8 cellular contexts compared by ENCODE assay signal in the genomic region with DNA sequence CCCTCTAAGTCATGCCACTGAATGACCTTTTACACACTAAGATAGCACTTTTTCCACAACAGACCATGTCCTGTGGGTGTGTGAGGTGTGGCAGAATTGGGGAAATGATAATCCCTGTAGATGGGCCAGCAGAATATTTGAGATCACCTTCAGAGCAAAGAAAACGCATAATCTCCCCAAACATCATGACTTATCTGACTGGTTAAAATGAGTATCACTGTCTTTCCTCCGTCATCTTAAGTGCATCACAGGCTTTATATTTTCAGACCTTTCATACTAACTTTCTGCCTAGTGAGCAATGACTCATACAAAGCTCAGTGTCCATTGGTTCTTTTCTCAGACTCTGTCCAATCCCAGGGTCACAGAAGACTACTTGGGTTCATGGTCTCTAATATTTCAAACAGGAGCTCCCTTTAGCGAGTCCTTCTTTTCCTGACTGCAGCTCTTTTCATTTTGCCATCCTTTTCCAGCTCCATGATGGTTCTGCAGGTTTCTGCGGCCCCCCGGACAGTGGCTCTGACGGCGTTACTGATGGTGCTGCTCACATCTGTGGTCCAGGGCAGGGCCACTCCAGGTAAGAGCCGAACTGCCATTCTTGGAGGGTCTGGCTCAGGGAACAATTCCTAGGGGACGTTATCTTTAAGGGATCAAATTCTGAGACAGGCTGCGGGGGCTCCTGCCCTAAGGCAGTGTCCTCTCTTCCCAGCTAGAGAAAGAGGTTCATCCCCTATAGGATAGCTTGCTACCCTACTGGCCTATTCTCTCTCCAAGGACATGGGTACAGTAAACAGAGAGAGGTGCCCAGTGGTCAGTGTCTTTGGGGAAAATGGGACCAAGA. TPM values are rescaled to one million over a fixed set of nuclear protein-coding genes. Genes with fewer than 3 reads are reported as not detected.
DNase-seq lines count a peak whose midpoint lies in the region; ATAC-seq and TF ChIP-seq lines count a peak whose summit lies in the region.

A gene (plus strand): TSS at position 423 of the 838 bp plus-strand sequence. CDS start 52 bp downstream, at position 475.

- H3K27ac ChIP-seq in RWPE1 (no peak within 1 kb of the TSS), liver (ENCODE audit: low read depth in 1 of 2, low read length in 2 of 2) (peak within 1 kb of the TSS; percentile 49 to 60), thoracic aorta (peak within 1 kb of the TSS in 1 of 2 donors; percentile 30)

- DNase-seq in DMS114 treated with DMSO at 0.1 percent for 48 hours (lab: John Stamatoyannopoulos, UW; ENCODE audit: unreplicated experiment) (peak; percentile 57), RWPE1 (ENCODE audit: low spot score) (peak; percentile 78), choroid plexus epithelial cell (ENCODE audit: low read depth) (peak; percentile 81), thoracic aorta (ENCODE audit: low spot score) (no peak), osteocyte (ENCODE audit: extremely low spot score, unreplicated experiment) (no peak)

- no peaks in the 10 kb centered on the region for H3K27me3 ChIP-seq in liver (ENCODE audit: control insufficient read depth in 4 of 4, insufficient read depth in 4 of 4, low read length in 3 of 4)
- no peaks in the 10 kb centered on the region for H3K27me3 ChIP-seq in thoracic aorta (replicated peaks; ENCODE audit: insufficient read depth)

- H3K9me3 ChIP-seq in liver (ENCODE audit: control insufficient read depth in 4 of 4, low read length in 3 of 4) (no peaks in the 10 kb centered on the region), thoracic aorta (no peaks in the 10 kb centered on the region)

- no peak within 1 kb of the TSS for H3K27ac Mint-ChIP-seq in osteocyte (ENCODE audit: unreplicated experiment)

- peak within 1 kb of the TSS in 1 of 2 donors; percentile 73 for H3K9ac ChIP-seq in liver (ENCODE audit: low read depth in 1 of 2, low read length in 2 of 2)

- 50% methylated on average over 10 of the region's 10 CpGs for WGBS in liver

- no peak for TF ChIP-seq RAD21 in liver (IDR thresholded peaks at IDR 0.05)

- H3K4me1 ChIP-seq in liver (ENCODE audit: control insufficient read depth in 4 of 4, insufficient read depth in 4 of 4, low read length in 3 of 4), result peaks cover 0 to 5% (median 5%) of the 10 kb centered on the region in 4 donors
- H3K4me1 ChIP-seq in thoracic aorta (ENCODE audit: control insufficient read depth in 1 of 2, low read depth in 2 of 2), result peaks cover 0 to under 1% of the 10 kb centered on the region in 2 donors

- H3K4me3 Mint-ChIP-seq in osteocyte (ENCODE audit: unreplicated experiment), result no peak within 1 kb of the TSS

- H3K4me3 ChIP-seq in choroid plexus epithelial cell (ENCODE audit: low read depth, low read length), result no peak within 1 kb of the TSS
- H3K4me3 ChIP-seq in liver (ENCODE audit: low read depth in 1 of 3, low read length in 3 of 3), result peak within 1 kb of the TSS; percentile 23 to 37 (median 30)
- peak within 1 kb of the TSS; percentile 50 for H3K4me3 ChIP-seq in thoracic aorta

- H3K4me1 Mint-ChIP-seq in osteocyte (ENCODE audit: unreplicated experiment), result peaks cover 9% of the 10 kb centered on the region

- no peaks in the 10 kb centered on the region for H3K36me3 ChIP-seq in liver (ENCODE audit: control insufficient read depth in 4 of 4, insufficient read depth in 3 of 4, low read depth in 1 of 4, low read length in 3 of 4)
- no peaks in the 10 kb centered on the region for H3K36me3 ChIP-seq in thoracic aorta

- peak; percentile 79 for ATAC-seq in GM19035 (IDR thresholded peaks at IDR 0.05; ENCODE audit: unreplicated experiment)
- peak; percentile 58 for ATAC-seq in HG03097 (IDR thresholded peaks at IDR 0.05; ENCODE audit: low FRiP score, unreplicated experiment)
- no peak for ATAC-seq in thoracic aorta (ENCODE audit: insufficient number of reproducible peaks, low FRiP score, low read depth)

- H3K27me3 Mint-ChIP-seq in osteocyte (ENCODE audit: unreplicated experiment), result peaks cover 52% of the 10 kb centered on the region

- CTCF ChIA-PET in RWPE1 (lab: Yijun Ruan, JAX), result interaction anchor here (0.5 kb wide), 1 partner anchor 388 kb away, joined by 3 read pairs; no protein-coding TSS in a partner anchor

- no peaks in the 10 kb centered on the region for H3K36me3 Mint-ChIP-seq in osteocyte (ENCODE audit: unreplicated experiment)

- no peak for TF ChIP-seq CTCF in RWPE1 (conservative IDR thresholded peaks at IDR 0.05; ENCODE audit: low read depth)
- no peak for TF ChIP-seq CTCF in choroid plexus epithelial cell (conservative IDR thresholded peaks at IDR 0.05; ENCODE audit: low read depth, low read length)
- no peak for TF ChIP-seq CTCF in liver (IDR thresholded peaks at IDR 0.05; ENCODE audit: low read depth, low read length, missing input control)
- no peak for TF ChIP-seq CTCF in thoracic aorta (IDR thresholded peaks at IDR 0.05)
- no peak for TF ChIP-seq CTCF in osteocyte (IDR thresholded peaks at IDR 0.05)

- H3K9me3 Mint-ChIP-seq in osteocyte (ENCODE audit: unreplicated experiment), result no peaks in the 10 kb centered on the region

- POLR2A ChIA-PET in RWPE1 (lab: Yijun Ruan, JAX; ENCODE audit: low non-redundant PET), result no interaction called here

TF ChIP-seq in liver, 16 proteins besides CTCF, POLR2A, EP300 and RAD21:
- no peak for TF ChIP-seq SP1 (IDR thresholded peaks at IDR 0.05)
- TF ChIP-seq, protein P1, sequence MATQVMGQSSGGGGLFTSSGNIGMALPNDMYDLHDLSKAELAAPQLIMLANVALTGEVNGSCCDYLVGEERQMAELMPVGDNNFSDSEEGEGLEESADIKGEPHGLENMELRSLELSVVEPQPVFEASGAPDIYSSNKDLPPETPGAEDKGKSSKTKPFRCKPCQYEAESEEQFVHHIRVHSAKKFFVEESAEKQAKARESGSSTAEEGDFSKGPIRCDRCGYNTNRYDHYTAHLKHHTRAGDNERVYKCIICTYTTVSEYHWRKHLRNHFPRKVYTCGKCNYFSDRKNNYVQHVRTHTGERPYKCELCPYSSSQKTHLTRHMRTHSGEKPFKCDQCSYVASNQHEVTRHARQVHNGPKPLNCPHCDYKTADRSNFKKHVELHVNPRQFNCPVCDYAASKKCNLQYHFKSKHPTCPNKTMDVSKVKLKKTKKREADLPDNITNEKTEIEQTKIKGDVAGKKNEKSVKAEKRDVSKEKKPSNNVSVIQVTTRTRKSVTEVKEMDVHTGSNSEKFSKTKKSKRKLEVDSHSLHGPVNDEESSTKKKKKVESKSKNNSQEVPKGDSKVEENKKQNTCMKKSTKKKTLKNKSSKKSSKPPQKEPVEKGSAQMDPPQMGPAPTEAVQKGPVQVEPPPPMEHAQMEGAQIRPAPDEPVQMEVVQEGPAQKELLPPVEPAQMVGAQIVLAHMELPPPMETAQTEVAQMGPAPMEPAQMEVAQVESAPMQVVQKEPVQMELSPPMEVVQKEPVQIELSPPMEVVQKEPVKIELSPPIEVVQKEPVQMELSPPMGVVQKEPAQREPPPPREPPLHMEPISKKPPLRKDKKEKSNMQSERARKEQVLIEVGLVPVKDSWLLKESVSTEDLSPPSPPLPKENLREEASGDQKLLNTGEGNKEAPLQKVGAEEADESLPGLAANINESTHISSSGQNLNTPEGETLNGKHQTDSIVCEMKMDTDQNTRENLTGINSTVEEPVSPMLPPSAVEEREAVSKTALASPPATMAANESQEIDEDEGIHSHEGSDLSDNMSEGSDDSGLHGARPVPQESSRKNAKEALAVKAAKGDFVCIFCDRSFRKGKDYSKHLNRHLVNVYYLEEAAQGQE (IDR thresholded peaks at IDR 0.05), result no peak
- TF ChIP-seq HNF4G (IDR thresholded peaks at IDR 0.05), result no peak
- TF ChIP-seq YY1 (IDR thresholded peaks at IDR 0.05), result peak; percentile 24
- TF ChIP-seq, protein P2, sequence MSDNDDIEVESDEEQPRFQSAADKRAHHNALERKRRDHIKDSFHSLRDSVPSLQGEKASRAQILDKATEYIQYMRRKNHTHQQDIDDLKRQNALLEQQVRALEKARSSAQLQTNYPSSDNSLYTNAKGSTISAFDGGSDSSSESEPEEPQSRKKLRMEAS (IDR thresholded peaks at IDR 0.05), result no peak

RNA-seq across cellular contexts. Expression of the gene that starts here (rescaled TPM):
- total RNA-seq in liver, result 10 to 100 TPM; 23.4 to 24.5 TPM
- polyA plus RNA-seq in liver, result 10 to 100 TPM; 15.5 to 37.8 TPM
- total RNA-seq in thoracic aorta, result 100 to 1,000 TPM in 1 of 2 donors, 10 to 100 TPM in 1; 78.4 to 112 TPM
- 4.7 and 5.5 TPM in 2 replicates for total RNA-seq in osteocyte

Comparison
In these comparisons a context has a peak if more than half of its experiments do, and no peak if none do; other contexts are left out.
1. DNase-seq: peak in DMS114 treated with DMSO at 0.1 percent for 48 hours (single experiment), RWPE1 (single experiment) and choroid plexus epithelial cell (single experiment); none in thoracic aorta (single experiment) and osteocyte (single experiment).